Comparison of ENCODE assay signal across 1 cellular context in genomic region chr6:41724638-41725501, GRCh38.
TF ChIP-seq lines count a peak whose summit lies in the region.

No MANE protein-coding gene starts in this region.

TF ChIP-seq in H1, 55 proteins besides CTCF, POLR2A, EP300 and RAD21:
- TF ChIP-seq E2F6 (IDR thresholded peaks at IDR 0.05) (no peak), KDM4A (IDR thresholded peaks at IDR 0.05; ENCODE audit: low read depth, low read length, severe bottlenecking) (no peak), SP4 (IDR thresholded peaks at IDR 0.05; ENCODE audit: low read length) (no peak), NANOG (IDR thresholded peaks at IDR 0.05; ENCODE audit: insufficient read depth, low read depth, low read length, poor library complexity, severe bottlenecking) (no peak), RBBP5 (IDR thresholded peaks at IDR 0.05; ENCODE audit: borderline replicate concordance, low read depth, low read length) (no peak), JUN (IDR thresholded peaks at IDR 0.05; ENCODE audit: low read depth, low read length) (no peak), GTF2F1 (IDR thresholded peaks at IDR 0.05; ENCODE audit: borderline replicate concordance, low read depth, low read length) (no peak), KDM5A (IDR thresholded peaks at IDR 0.05; ENCODE audit: low read length) (no peak), SIRT6 (IDR thresholded peaks at IDR 0.05; ENCODE audit: low read length) (no peak), RFX5 (IDR thresholded peaks at IDR 0.05; ENCODE audit: borderline replicate concordance, low read depth, low read length) (no peak), ATF2 (IDR thresholded peaks at IDR 0.05; ENCODE audit: low read length) (no peak), RNF2 (IDR thresholded peaks at IDR 0.05; ENCODE audit: borderline replicate concordance, low read depth, low read length, missing control alignments, poor library complexity, severe bottlenecking) (no peak), SRF (IDR thresholded peaks at IDR 0.05; ENCODE audit: low read depth, low read length) (no peak), MAFK (IDR thresholded peaks at IDR 0.05; ENCODE audit: low read depth, low read length) (no peak), POU5F1 (IDR thresholded peaks at IDR 0.05; ENCODE audit: low read depth, low read length) (no peak), CTBP2 (IDR thresholded peaks at IDR 0.05; ENCODE audit: borderline replicate concordance, insufficient read depth, insufficient read length, low read length) (no peak)
